ENCODE assay signal across 9 cellular contexts in the genomic region with DNA sequence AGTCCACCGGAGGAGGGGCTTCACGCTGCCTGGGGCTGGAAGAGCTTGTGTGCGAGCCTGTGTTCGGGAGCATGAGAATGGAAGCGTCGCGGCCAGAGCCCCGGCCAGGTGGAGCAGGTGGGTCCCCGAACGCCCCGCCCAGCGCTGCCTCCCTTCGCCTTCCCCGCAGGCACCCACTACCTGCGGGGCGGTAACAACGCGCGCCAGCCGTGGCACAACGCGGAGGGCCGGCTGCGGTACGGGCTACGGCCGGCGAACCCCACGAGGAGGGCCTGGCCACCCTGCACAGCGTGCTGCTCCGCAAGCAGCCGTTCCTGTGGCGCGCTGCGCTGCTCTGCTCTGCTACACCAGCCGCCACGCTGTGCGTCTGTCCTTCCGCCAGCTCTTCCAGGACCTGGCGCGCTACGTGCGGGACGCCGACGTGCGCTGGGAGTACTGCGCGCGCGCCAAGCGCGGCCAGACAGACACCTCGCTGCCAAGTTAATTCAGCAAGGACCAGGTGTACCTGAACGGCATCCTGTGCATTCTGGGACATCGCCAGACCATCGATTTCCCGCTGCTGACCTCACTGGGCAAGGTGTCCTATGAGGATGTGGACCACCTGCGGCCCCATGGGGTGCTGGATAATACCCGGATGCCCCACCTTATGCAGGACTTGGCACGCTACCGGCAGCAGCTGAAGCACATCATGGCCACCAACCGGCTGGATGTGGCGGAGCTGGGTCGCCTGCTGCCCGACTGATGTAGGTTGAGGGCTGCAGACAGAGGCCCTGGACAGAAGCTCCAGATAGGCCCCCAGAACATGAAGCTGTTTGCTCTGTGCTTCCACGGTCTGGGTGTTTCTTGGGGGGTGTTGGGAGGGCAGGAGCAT.
DNase-seq lines count a peak whose midpoint lies in the region; ATAC-seq and TF ChIP-seq lines count a peak whose summit lies in the region.
"Had no signal": no experiment of that assay in that cellular context is flagged by ENCODE, and none has a peak within 500 bp of the region (broad histone marks: within the 10 kb centered on the region; RNA-seq: fewer than 3 reads in every experiment).

No MANE protein-coding gene starts in this region.

- DNase-seq in ELF-1 (ENCODE audit: low read depth, low spot score) (peak; percentile 64), NCI-H2081 treated with DMSO at 0.1 percent for 48 hours (lab: John Stamatoyannopoulos, UW) (peak; percentile 86), cerebellar cortex (ENCODE audit: low spot score) (peak; percentile 38), neuronal stem cell (ENCODE audit: low spot score) (no peak), GM10266 (ENCODE audit: extremely low spot score) (no peak), coronary artery (ENCODE audit: low spot score) (no peak), GM20000 (ENCODE audit: low spot score) (no peak)
- DNase-seq: NCI-H82 had no signal

- H3K14ac ChIP-seq in neuronal stem cell (ENCODE audit: low read length) = peak overlapping the region; percentile 71

- peak overlapping the region; percentile 31 for H2BK120ac ChIP-seq in neuronal stem cell (ENCODE audit: low read depth, low read length)

- H4K8ac ChIP-seq in neuronal stem cell (ENCODE audit: low read depth, low read length) = no peak overlapping the region

- H3K4me2 ChIP-seq in neuronal stem cell (ENCODE audit: insufficient read depth, low read length, poor library complexity, severe bottlenecking) = no peak overlapping the region

- no peaks in the 10 kb centered on the region for H3K27me3 ChIP-seq in neuronal stem cell (ENCODE audit: control insufficient read depth in 3 of 3, insufficient read depth in 3 of 3, low read depth in 1 of 3, low read length in 3 of 3)

- H3K36me3 ChIP-seq in neuronal stem cell (replicated peaks in 1 of 2; ENCODE audit: control insufficient read depth in 2 of 2, insufficient read depth in 2 of 2, low read length in 2 of 2) = no peaks in the 10 kb centered on the region

- no peaks in the 10 kb centered on the region for H3K79me1 ChIP-seq in neuronal stem cell (ENCODE audit: low read depth, low read length)

- H2AFZ ChIP-seq in neuronal stem cell (ENCODE audit: low read length) = no peak overlapping the region

- no peak overlapping the region for H2BK5ac ChIP-seq in neuronal stem cell (ENCODE audit: low read length)

- H3K27ac ChIP-seq in neuronal stem cell (replicated peaks; ENCODE audit: low read length) (no peak overlapping the region), coronary artery (no peak overlapping the region)

- no peak overlapping the region for H3K23ac ChIP-seq in neuronal stem cell (ENCODE audit: low read depth, low read length, poor library complexity)

- WGBS in neuronal stem cell (ENCODE audit: extremely low coverage in 2 of 2, insufficient read length in 2 of 2, insufficient replicate concordance in 1 of 2), 2 donors = no CpG with 5 or more reads among the region's 67 CpGs

- no peak overlapping the region for H2AK5ac ChIP-seq in neuronal stem cell (ENCODE audit: low read depth, low read length)

- ATAC-seq in GM21381 (IDR thresholded peaks at IDR 0.05; ENCODE audit: unreplicated experiment) = no peak

- no peaks in the 10 kb centered on the region for H3K4me1 ChIP-seq in neuronal stem cell (ENCODE audit: control insufficient read depth in 2 of 2, insufficient read depth in 1 of 2, low read depth in 1 of 2, low read length in 2 of 2)

- peak overlapping the region; percentile 48 for H3K18ac ChIP-seq in neuronal stem cell (ENCODE audit: low read length)

- TF ChIP-seq CTCF in GM10266 (IDR thresholded peaks at IDR 0.05; ENCODE audit: control insufficient read depth, insufficient read depth, low read depth, missing control alignments) = no peak
- TF ChIP-seq CTCF in coronary artery (IDR thresholded peaks at IDR 0.05) = no peak
- TF ChIP-seq CTCF in GM20000 (IDR thresholded peaks at IDR 0.05; ENCODE audit: extremely low read depth, missing control alignments) = no peak

- H3K4me3 ChIP-seq in neuronal stem cell (ENCODE audit: low read length in 2 of 2) (no peak overlapping the region), coronary artery (no peak overlapping the region)

- peaks cover 0 to 1% of the 10 kb centered on the region in 2 donors for H3K9me3 ChIP-seq in neuronal stem cell (replicated peaks in 1 of 2; ENCODE audit: control insufficient read depth in 2 of 2, insufficient read depth in 1 of 2, low read depth in 1 of 2, low read length in 2 of 2)

- no peak overlapping the region for H3K9ac ChIP-seq in neuronal stem cell (ENCODE audit: low read depth, low read length, poor library complexity)

- no peak overlapping the region for H2BK15ac ChIP-seq in neuronal stem cell (ENCODE audit: low read length)

- H3K4ac ChIP-seq in neuronal stem cell (ENCODE audit: low read length) = peak overlapping the region; percentile 53

- H4K91ac ChIP-seq in neuronal stem cell (ENCODE audit: low read depth, low read length, poor library complexity) = no peak overlapping the region

- H2BK12ac ChIP-seq in neuronal stem cell (ENCODE audit: low read length) = peak overlapping the region; percentile 58

Comparison
In these comparisons a context has a peak if more than half of its experiments do, and no peak if none do; other contexts are left out.
1. DNase-seq: peak in ELF-1 (single experiment), NCI-H2081 treated with DMSO at 0.1 percent for 48 hours (single experiment) and cerebellar cortex (single experiment); none in neuronal stem cell (single experiment), GM10266 (single experiment), coronary artery (single experiment) and GM20000 (single experiment).